10 cellular contexts compared by ENCODE assay signal in genomic region chr1:53047737-53048344, GRCh38. TPM values are rescaled to one million over a fixed set of nuclear protein-coding genes. Genes with fewer than 3 reads are reported as not detected.
DNase-seq lines count a peak whose midpoint lies in the region; ATAC-seq and TF ChIP-seq lines count a peak whose summit lies in the region.
"Had no signal": no experiment of that assay in that cellular context is flagged by ENCODE, and none has a peak within 500 bp of the region (broad histone marks: within the 10 kb centered on the region; RNA-seq: fewer than 3 reads in every experiment).

No MANE protein-coding gene starts in this region.

- no peak overlapping the region for H3K4me3 ChIP-seq in cardiac muscle cell
- no peak overlapping the region for H3K4me3 ChIP-seq in fibroblast of lung (replicated peaks in 1 of 4; ENCODE audit: control extremely low read depth in 1 of 4, insufficient read depth in 1 of 4, low read depth in 3 of 4, low read length in 4 of 4)
- no peak overlapping the region for H3K4me3 ChIP-seq in stomach smooth muscle (ENCODE audit: low read length in 2 of 2)
- no peak overlapping the region for H3K4me3 ChIP-seq in uterus

- H3K9me3 ChIP-seq in cardiac muscle cell (ENCODE audit: low read depth) (no peaks in the 10 kb centered on the region), fibroblast of lung (ENCODE audit: control insufficient read depth, insufficient read depth, low read depth, low read length) (no peaks in the 10 kb centered on the region), stomach smooth muscle (ENCODE audit: control insufficient read depth in 2 of 2, low read length in 2 of 2) (no peaks in the 10 kb centered on the region), uterus (no peaks in the 10 kb centered on the region)

- intact Hi-C loops in Right ventricle myocardium inferior (cut with DNase I) (no loop called here), uterus (cut with DNase I; ENCODE audit: low total_unique reads) (no loop called here)

- H3K4me1 ChIP-seq in cardiac muscle cell (ENCODE audit: low read depth) (peaks cover 48% of the 10 kb centered on the region), fibroblast of lung (ENCODE audit: control insufficient read depth, extremely low read depth, insufficient read depth, low read length) (peaks cover 13% of the 10 kb centered on the region), stomach smooth muscle (ENCODE audit: control insufficient read depth, insufficient read depth, low read length) (peaks cover 34% of the 10 kb centered on the region), uterus (no peaks in the 10 kb centered on the region)

- no peaks in the 10 kb centered on the region for H3K79me2 ChIP-seq in fibroblast of lung (ENCODE audit: control insufficient read depth, insufficient read depth, low read length)

- no peak overlapping the region for H2AFZ ChIP-seq in fibroblast of lung (ENCODE audit: low read length)

- H3K27ac ChIP-seq in cardiac muscle cell, result peak overlapping the region; percentile 84
- no peak overlapping the region for H3K27ac ChIP-seq in fibroblast of lung (ENCODE audit: insufficient read depth, low read length)
- H3K27ac ChIP-seq in stomach smooth muscle (ENCODE audit: low read length), result peak overlapping the region; percentile 32
- H3K27ac ChIP-seq in uterus, result peak overlapping the region in 1 of 2 donors; percentile 23

- no peaks in the 10 kb centered on the region for H3K27me3 ChIP-seq in cardiac muscle cell
- H3K27me3 ChIP-seq in fibroblast of lung (ENCODE audit: control insufficient read depth, insufficient read depth, low read length), result no peaks in the 10 kb centered on the region
- H3K27me3 ChIP-seq in stomach smooth muscle (ENCODE audit: control insufficient read depth in 1 of 2, insufficient read depth in 2 of 2, low read length in 2 of 2), result no peaks in the 10 kb centered on the region
- H3K27me3 ChIP-seq in uterus, result no peaks in the 10 kb centered on the region

- peaks cover 5% of the 10 kb centered on the region for H3K36me3 ChIP-seq in cardiac muscle cell
- H3K36me3 ChIP-seq in fibroblast of lung (ENCODE audit: control insufficient read depth, insufficient read depth, low read length), result peaks cover 4% of the 10 kb centered on the region
- H3K36me3 ChIP-seq in stomach smooth muscle (ENCODE audit: control insufficient read depth in 2 of 2, insufficient read depth in 2 of 2, low read length in 2 of 2), result peaks cover 0 to 4% of the 10 kb centered on the region in 2 donors
- H3K36me3 ChIP-seq in uterus, result no peaks in the 10 kb centered on the region

- no peak for TF ChIP-seq POLR2A in uterus (IDR thresholded peaks at IDR 0.05)

- H3K9ac ChIP-seq in fibroblast of lung (ENCODE audit: insufficient read depth, low read length) (no peak overlapping the region), stomach smooth muscle (ENCODE audit: low read length in 2 of 2) (no peak overlapping the region)

- no peak for ATAC-seq in Right ventricle myocardium inferior

- H3K4me2 ChIP-seq in fibroblast of lung (ENCODE audit: extremely low read depth, insufficient read depth, low read length), result no peak overlapping the region

- DNase-seq in cardiac muscle cell (ENCODE audit: low read depth in 1 of 2, low spot score in 1 of 2) (peak; percentile 41 to 71), Right ventricle myocardium inferior (ENCODE audit: missing footprints) (no peak), RPMI7951 (ENCODE audit: low read depth) (peak; percentile 93), fibroblast of lung (ENCODE audit: low read depth in 2 of 2) (peak; percentile 31 to 98), uterus (no peak), mesenteric fat pad (ENCODE audit: low spot score) (no peak)
- no peak for DNase-seq in stimulated activated CD4-positive, alpha-beta T cell treated with anti-CD3 and anti-CD28 coated beads, Interleukin-4, amount 100 ng/mL, for 1 hour
- DNase-seq: DMS 273 treated with DMSO at 0.1 percent for 48 hours had no signal

- no peaks in the 10 kb centered on the region for H4K20me1 ChIP-seq in fibroblast of lung (ENCODE audit: control insufficient read depth, extremely low read depth, insufficient read depth, low read length)

- TF ChIP-seq CTCF in cardiac muscle cell (IDR thresholded peaks at IDR 0.05; ENCODE audit: low read depth, low read length), result no peak
- TF ChIP-seq CTCF in fibroblast of lung (conservative IDR thresholded peaks at IDR 0.05 in 1 of 2, IDR thresholded peaks at IDR 0.05 in 1 of 2; ENCODE audit: low read depth in 1 of 2, low read length in 2 of 2), result no peak
- TF ChIP-seq CTCF in uterus (IDR thresholded peaks at IDR 0.05), result no peak

RNA-seq across cellular contexts. Expression of gene PODN, which starts 14.2 kb away (rescaled TPM):
- total RNA-seq in cardiac muscle cell, result 3.7 and 6.5 TPM in 2 replicates
- 2.6 and 2.8 TPM in 2 replicates for polyA plus RNA-seq in cardiac muscle cell
- 35.3 TPM for total RNA-seq in Right ventricle myocardium inferior
- 0.36 TPM in 1 of 2 replicates, not detected in the other for total RNA-seq in RPMI7951 (2014; rRNA removed; shearing (Covaris generic))
- total RNA-seq in fibroblast of lung, result 49.7 and 67.5 TPM in 2 replicates
- polyA plus RNA-seq in fibroblast of lung, result 21.8 and 31.6 TPM in 2 replicates
- 36.5 and 62.7 TPM in 2 replicates for polyA plus RNA-seq in fibroblast of lung (2012)
- polyA minus RNA-seq in fibroblast of lung (ENCODE audit: low replicate concordance), result 21.2 and 26.8 TPM in 2 replicates
- total RNA-seq in uterus, result 100 to 1,000 TPM in 1 of 4 donors, 10 to 100 TPM in 3; 20.9 to 100 (median 71.8) TPM
- 86.3 TPM for total RNA-seq in mesenteric fat pad
- polyA plus RNA-seq: IgD-negative memory B cell had no signal

Comparison
In these comparisons a context has a peak if more than half of its experiments do, and no peak if none do; other contexts are left out.
1. DNase-seq: peak in cardiac muscle cell (2 of 2), RPMI7951 (single experiment) and fibroblast of lung (2 of 2); none in Right ventricle myocardium inferior (single experiment), uterus (0 of 2), stimulated activated CD4-positive, alpha-beta T cell treated with anti-CD3 and anti-CD28 coated beads, Interleukin-4, amount 100 ng/mL, for 1 hour (single experiment) and mesenteric fat pad (single experiment).